In genomic region chr12:127024791-127025190, GRCh38 we compare ENCODE assay signal across 29 cellular contexts.
"Had no signal": no experiment of that assay in that cellular context is flagged by ENCODE, and none has a peak within 500 bp of the region (broad histone marks: within the 10 kb centered on the region; RNA-seq: fewer than 3 reads in every experiment).

No MANE protein-coding gene starts in this region.

- FAIRE-seq: endometrium, endothelial cell of umbilical vein, frontal cortex had no signal

- H3K36me3 ChIP-seq: adrenal gland, heart left ventricle had no signal

- H3K4me1 ChIP-seq: adrenal gland, body of pancreas, heart left ventricle had no signal

- H3K9me3 ChIP-seq: adrenal gland, body of pancreas, heart left ventricle had no signal

- H3K4me3 ChIP-seq: adrenal gland, body of pancreas, coronary artery, heart left ventricle had no signal

- H3K27ac ChIP-seq: adrenal gland, body of pancreas, coronary artery, epithelial cell of prostate, heart left ventricle had no signal

- ATAC-seq: activated CD4-positive, alpha-beta T cell treated with anti-CD3 and anti-CD28 coated beads for 36 hours; activated CD8-positive, alpha-beta memory T cell treated with anti-CD3 and anti-CD28 coated beads, Interleukin-2, amount 10 ng/mL, durations not matched to agents 7 days and 5 days; activated CD8-positive, alpha-beta T cell treated with anti-CD3 and anti-CD28 coated beads, Interleukin-2, amount 10 ng/mL, durations not matched to agents 7 days and 5 days; activated naive CD8-positive, alpha-beta T cell treated with anti-CD3 and anti-CD28 coated beads, Interleukin-2, amount 50 U/mL, for 24 hours; body of pancreas; effector memory CD8-positive, alpha-beta T cell; heart left ventricle; T-cell had no signal

- DNase-seq: activated CD4-positive, alpha-beta memory T cell treated with anti-CD3 and anti-CD28 coated beads for 36 hours; activated CD4-positive, alpha-beta T cell treated with anti-CD3 and anti-CD28 coated beads for 36 hours; activated CD4-positive, alpha-beta T cell treated with anti-CD3 and anti-CD28 coated beads, Interleukin-2, amount 10 ng/mL, durations not matched to agents 24 days and 14 days; activated CD4-positive, CD25-positive, alpha-beta regulatory T cell; activated CD4-positive, CD25-positive, alpha-beta regulatory T cell treated with anti-CD3 and anti-CD28 coated beads, Interleukin-2, amount 50 U/mL, for 72 hours; activated CD8-positive, alpha-beta memory T cell treated with anti-CD3 and anti-CD28 coated beads, Interleukin-2, amount 10 ng/mL, durations not matched to agents 7 days and 5 days; activated CD8-positive, alpha-beta memory T cell treated with anti-CD3 and anti-CD28 coated beads, Interleukin-2, amount 50 U/mL, for 4 hours; activated CD8-positive, alpha-beta T cell treated with anti-CD3 and anti-CD28 coated beads, Interleukin-2, amount 10 ng/mL, durations not matched to agents 7 days and 5 days; activated effector memory CD4-positive, alpha-beta T cell treated with anti-CD3 and anti-CD28 coated beads, Interleukin-2, amount 50 U/mL, for 16 hours; activated naive CD4-positive, alpha-beta T cell treated with anti-CD3 and anti-CD28 coated beads for 36 hours; activated naive CD8-positive, alpha-beta T cell treated with anti-CD3 and anti-CD28 coated beads for 36 hours; activated naive CD8-positive, alpha-beta T cell treated with anti-CD3 and anti-CD28 coated beads, Interleukin-2, amount 50 U/mL, for 24 hours; activated T-cell treated with anti-CD3 and anti-CD28 coated beads, Interleukin-2, amount 50 U/mL, for 1 hour; activated T-cell treated with anti-CD3 and anti-CD28 coated beads, Interleukin-2, amount 50 U/mL, for 48 hours; adrenal gland; amygdala; aorta; body of pancreas; effector CD4-positive, alpha-beta T cell; effector memory CD8-positive, alpha-beta T cell; glutamatergic neuron; heart left ventricle; T-cell; T1000 had no signal
